15 cellular contexts compared by ENCODE assay signal in genomic region chr1:223776826-223777454, GRCh38.
DNase-seq lines count a peak whose midpoint lies in the region; ATAC-seq and TF ChIP-seq lines count a peak whose summit lies in the region.
"Had no signal": no experiment of that assay in that cellular context is flagged by ENCODE, and none has a peak within 500 bp of the region (broad histone marks: within the 10 kb centered on the region; RNA-seq: fewer than 3 reads in every experiment).

No MANE protein-coding gene starts in this region.

- peak overlapping the region; percentile 75 for H3K27ac ChIP-seq in RWPE1
- H3K27ac ChIP-seq in effector memory CD4-positive, alpha-beta T cell (ENCODE audit: insufficient read depth, low read length, poor library complexity, severe bottlenecking), result peak overlapping the region; percentile 51
- H3K27ac ChIP-seq: right lobe of liver had no signal

- CTCF ChIA-PET in activated CD4-positive, alpha-beta T cell treated with anti-CD3 and anti-CD28 coated beads for 36 hours (lab: Charles Lee), result interaction anchor here (0.5 to 1.3 kb wide), 3 partner anchors 35 to 1749 kb away, joined by 3 to 5 read pairs (median 4); no protein-coding TSS in a partner anchor
- CTCF ChIA-PET in RWPE1 (lab: Yijun Ruan, JAX), result interaction anchor here (0.7 to 1.6 kb wide), 3 partner anchors 11 to 69 kb away, joined by 4 read pairs; partner anchors contain the start of gene TP53BP2

- peaks cover 54% of the 10 kb centered on the region for H3K36me3 Mint-ChIP-seq in activated CD4-positive, alpha-beta T cell treated with anti-CD3 and anti-CD28 coated beads for 36 hours (ENCODE audit: low read depth)
- peaks cover 33% of the 10 kb centered on the region for H3K36me3 Mint-ChIP-seq in progenitor cell of endocrine pancreas (ENCODE audit: insufficient read depth)

- no peaks in the 10 kb centered on the region for H3K27me3 Mint-ChIP-seq in activated CD4-positive, alpha-beta T cell treated with anti-CD3 and anti-CD28 coated beads for 36 hours
- H3K27me3 Mint-ChIP-seq in progenitor cell of endocrine pancreas, result no peaks in the 10 kb centered on the region

- H3K9me3 ChIP-seq in effector memory CD4-positive, alpha-beta T cell (ENCODE audit: control insufficient read depth, low read length), result no peaks in the 10 kb centered on the region
- H3K9me3 ChIP-seq: HAP-1, right lobe of liver, tibial nerve had no signal

- no peaks in the 10 kb centered on the region for H3K27me3 ChIP-seq in effector memory CD4-positive, alpha-beta T cell (replicated peaks; ENCODE audit: control insufficient read depth, insufficient read depth, low read length, poor library complexity, severe bottlenecking)
- H3K27me3 ChIP-seq: right lobe of liver, tibial nerve had no signal

- intact Hi-C loops in activated CD4-positive, alpha-beta T cell treated with anti-CD3 and anti-CD28 coated beads for 36 hours (cut with DNase I, micrococcal nuclease), result no loop called here

- TF ChIP-seq CTCF in RWPE1 (conservative IDR thresholded peaks at IDR 0.05; ENCODE audit: low read depth) (no peak), progenitor cell of endocrine pancreas (IDR thresholded peaks at IDR 0.05; ENCODE audit: unreplicated experiment) (no peak)

- H3K4me3 Mint-ChIP-seq in activated CD4-positive, alpha-beta T cell treated with anti-CD3 and anti-CD28 coated beads for 36 hours, result no peak overlapping the region
- no peak overlapping the region for H3K4me3 Mint-ChIP-seq in progenitor cell of endocrine pancreas (ENCODE audit: low read depth)

- DNase-seq in activated CD4-positive, alpha-beta T cell treated with anti-CD3 and anti-CD28 coated beads for 36 hours, result no peak
- DNase-seq in activated CD4-positive, alpha-beta T cell treated with anti-CD3 and anti-CD28 coated beads, Interleukin-2, amount 50 U/mL, for 48 hours, result no peak
- DNase-seq in RWPE1 (ENCODE audit: low spot score), result no peak
- DNase-seq in effector memory CD4-positive, alpha-beta T cell, result no peak
- DNase-seq in progenitor cell of endocrine pancreas (ENCODE audit: low spot score, unreplicated experiment), result no peak
- DNase-seq in T-helper 9 cell, result no peak
- DNase-seq: anterior cingulate cortex, Kasumi-1, NCI-H1930, right lobe of liver had no signal

- POLR2A ChIA-PET in activated CD4-positive, alpha-beta T cell treated with anti-CD3 and anti-CD28 coated beads for 36 hours (lab: Charles Lee), result no interaction called here
- POLR2A ChIA-PET in RWPE1 (lab: Yijun Ruan, JAX; ENCODE audit: low non-redundant PET), result no interaction called here

- H3K4me1 Mint-ChIP-seq in activated CD4-positive, alpha-beta T cell treated with anti-CD3 and anti-CD28 coated beads for 36 hours, result peaks cover 41% of the 10 kb centered on the region
- H3K4me1 Mint-ChIP-seq in progenitor cell of endocrine pancreas (ENCODE audit: low read depth), result peaks cover 26% of the 10 kb centered on the region

- H3K36me3 ChIP-seq in effector memory CD4-positive, alpha-beta T cell (ENCODE audit: control insufficient read depth, insufficient read depth, low read length), result peaks cover 49% of the 10 kb centered on the region

- H3K9me3 Mint-ChIP-seq in activated CD4-positive, alpha-beta T cell treated with anti-CD3 and anti-CD28 coated beads for 36 hours (ENCODE audit: low read depth), result no peaks in the 10 kb centered on the region
- no peaks in the 10 kb centered on the region for H3K9me3 Mint-ChIP-seq in progenitor cell of endocrine pancreas (ENCODE audit: low read depth)

- peaks cover 5% of the 10 kb centered on the region for H3K4me1 ChIP-seq in effector memory CD4-positive, alpha-beta T cell (ENCODE audit: control insufficient read depth, insufficient read depth, low read length, poor library complexity, severe bottlenecking)
- H3K4me1 ChIP-seq: right lobe of liver had no signal

- no peak overlapping the region for H3K4me3 ChIP-seq in effector memory CD4-positive, alpha-beta T cell (ENCODE audit: insufficient read depth, low read depth, low read length, poor library complexity, severe bottlenecking)
- H3K4me3 ChIP-seq: GM12878, HAP-1, right lobe of liver, tibial nerve had no signal

- ATAC-seq in activated CD4-positive, alpha-beta T cell treated with anti-CD3 and anti-CD28 coated beads for 36 hours, result no peak
- no peak for ATAC-seq in GM18502 (IDR thresholded peaks at IDR 0.05; ENCODE audit: poor library complexity, unreplicated experiment)
- no peak for ATAC-seq in GM18909 (IDR thresholded peaks at IDR 0.05; ENCODE audit: poor library complexity, unreplicated experiment)
- ATAC-seq: GM12878 had no signal

- H3K27ac Mint-ChIP-seq in activated CD4-positive, alpha-beta T cell treated with anti-CD3 and anti-CD28 coated beads for 36 hours, result peak overlapping the region; percentile 32
- H3K27ac Mint-ChIP-seq in progenitor cell of endocrine pancreas, result peak overlapping the region; percentile 57
